ENCODE assay signal across 9 cellular contexts in genomic region chr5:10288600-10289213, GRCh38. TPM values are rescaled to one million over a fixed set of nuclear protein-coding genes. Genes with fewer than 3 reads are reported as not detected.
DNase-seq lines count a peak whose midpoint lies in the region; ATAC-seq and TF ChIP-seq lines count a peak whose summit lies in the region.
"Had no signal": no experiment of that assay in that cellular context is flagged by ENCODE, and none has a peak within 500 bp of the region (broad histone marks: within the 10 kb centered on the region; RNA-seq: fewer than 3 reads in every experiment).

No MANE protein-coding gene starts in this region.

- DNase-seq in NCI-H2196 treated with DMSO at 0.1 percent for 48 hours (lab: John Stamatoyannopoulos, UW; ENCODE audit: unreplicated experiment) (peak; percentile 96), mesenteric fat pad (ENCODE audit: low spot score) (peak; percentile 89), medulla oblongata (ENCODE audit: extremely low spot score) (no peak), KG1 (lab: John Stamatoyannopoulos, UW) (no peak)
- peak; percentile 32 for DNase-seq in activated naive CD4-positive, alpha-beta T cell treated with Interleukin-2 at 50 U/mL for 16 hours

- no peaks in the 10 kb centered on the region for H3K9me2 ChIP-seq in DOHH2 (replicated peaks; ENCODE audit: control insufficient read depth, low read length)

- H3K4me3 ChIP-seq in DOHH2 (ENCODE audit: low read length) = no peak overlapping the region

- no peak overlapping the region for H3K27ac ChIP-seq in DOHH2 (ENCODE audit: low read depth, low read length)
- H3K27ac ChIP-seq: neutrophil had no signal

- no peak for TF ChIP-seq CTCF in DOHH2 (IDR thresholded peaks at IDR 0.05; ENCODE audit: low read depth, low read length, poor library complexity, severe bottlenecking)

- peaks cover 8% of the 10 kb centered on the region for H3K27me3 ChIP-seq in DOHH2 (ENCODE audit: control insufficient read depth, low read length)
- H3K27me3 ChIP-seq: neutrophil had no signal

- no peaks in the 10 kb centered on the region for H3F3A ChIP-seq in DOHH2 (ENCODE audit: control insufficient read depth, insufficient read depth)

- H3K79me2 ChIP-seq in DOHH2 (ENCODE audit: control insufficient read depth, low read length) = no peaks in the 10 kb centered on the region

- peaks cover 15% of the 10 kb centered on the region for H3K4me1 ChIP-seq in DOHH2 (ENCODE audit: control insufficient read depth, low read length)

- peak overlapping the region; percentile 12 for H3K4me2 ChIP-seq in DOHH2 (ENCODE audit: low read length)

- H3K36me3 ChIP-seq in DOHH2 (ENCODE audit: control insufficient read depth, low read length) = no peaks in the 10 kb centered on the region
- H3K36me3 ChIP-seq: neutrophil had no signal

- ATAC-seq in HG02798 (IDR thresholded peaks at IDR 0.05; ENCODE audit: poor library complexity, unreplicated experiment) (peak; percentile 52), HG03571 (IDR thresholded peaks at IDR 0.05; ENCODE audit: unreplicated experiment) (no peak)

- H4K20me1 ChIP-seq in DOHH2 (ENCODE audit: control insufficient read depth, insufficient read depth, low read depth, low read length) = no peaks in the 10 kb centered on the region

- no peaks in the 10 kb centered on the region for H3K9me3 ChIP-seq in DOHH2 (ENCODE audit: control insufficient read depth, insufficient read depth, low read length)
- H3K9me3 ChIP-seq: neutrophil had no signal

RNA-seq across cellular contexts. Expression of gene CMBL, which starts 19.0 kb away (rescaled TPM):
- total RNA-seq in mesenteric fat pad = 17.3 TPM

RNA-seq across cellular contexts. Expression of gene CCT5, which starts 38.6 kb away (rescaled TPM):
- total RNA-seq in mesenteric fat pad = 202 TPM

RNA-seq across cellular contexts. Expression of gene ATPSCKMT, which starts 39.0 kb away (rescaled TPM):
- 16.5 TPM for total RNA-seq in mesenteric fat pad

Comparison
In these comparisons a context has a peak if more than half of its experiments do, and no peak if none do; other contexts are left out.
1. DNase-seq: peak in NCI-H2196 treated with DMSO at 0.1 percent for 48 hours (single experiment), activated naive CD4-positive, alpha-beta T cell treated with Interleukin-2 at 50 U/mL for 16 hours (single experiment) and mesenteric fat pad (single experiment); none in medulla oblongata (single experiment) and KG1 (single experiment).